In the genomic region with DNA sequence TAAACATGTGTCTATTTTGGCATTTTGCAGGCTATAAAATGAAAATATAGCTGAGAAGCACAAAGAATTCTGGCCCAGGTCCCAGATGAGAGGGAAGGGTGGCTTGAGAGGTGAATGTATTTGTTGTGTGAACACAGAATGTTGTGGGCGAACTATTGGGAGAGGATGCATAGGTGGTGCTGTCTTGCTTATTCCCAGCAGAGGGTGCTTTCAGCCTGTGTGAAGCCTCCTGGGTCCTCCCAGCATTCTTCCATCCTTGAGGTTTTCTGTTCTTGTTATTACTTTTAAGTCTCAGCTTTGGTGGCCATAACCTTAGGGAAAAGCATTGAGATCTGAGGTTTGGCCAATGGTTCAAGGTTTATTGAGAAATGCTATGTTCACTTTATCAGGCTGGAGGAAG, we compare ENCODE assay signal across 8 cellular contexts.
A peak's percentile ranks its signal among the peaks of the same experiment; 100 is the strongest.
DNase-seq lines count a peak whose midpoint lies in the region; ATAC-seq, FAIRE-seq and TF ChIP-seq lines count a peak whose summit lies in the region.

No MANE protein-coding gene starts in this region.

- H3K23ac ChIP-seq in IMR-90 (ENCODE audit: low read depth, low read length) = no peak overlapping the region

- peak overlapping the region; percentile 17; the same call in 1 of the 2 replicates for H4K91ac ChIP-seq in IMR-90 (ENCODE audit: insufficient read depth, low read depth, low read length)

- FAIRE-seq in bronchial epithelial cell (lab: Jason Lieb, UNC) = no peak

- DNase-seq in GM03348 (ENCODE audit: low spot score) (peak; percentile 75), IMR-90 (peak; percentile 72), bronchial epithelial cell (ENCODE audit: low read depth) (peak; percentile 60), NOMO-1 treated with dmso at 0.1 percent for 144 hours (lab: John Stamatoyannopoulos, UW; ENCODE audit: unreplicated experiment) (no peak)
- DNase-seq in stimulated activated naive CD4-positive, alpha-beta T cell treated with Interleukin-2 at 50 U/mL for 16 hours (lab: John Stamatoyannopoulos, UW) = no peak
- DNase-seq in activated CD4-positive, alpha-beta T cell treated with anti-CD3 and anti-CD28 coated beads, Interleukin-2, amount 50 U/mL, for 4 hours = no peak

- POLR2A ChIA-PET in IMR-90 (lab: Charles Lee; ENCODE audit: unreplicated experiment) = no interaction called here

- H3K9me2 ChIP-seq in neural cell (ENCODE audit: insufficient read depth, low read length) = no peaks in the 10 kb centered on the region

- H2AK9ac ChIP-seq in IMR-90 (replicated peaks; ENCODE audit: low read depth, low read length, poor library complexity) = no peak overlapping the region

- dilution Hi-C loops in IMR-90 (cut with HindIII; ENCODE audit: low sequenced_read_pairs, unreplicated experiment) = no loop called here

- H3K4me1 ChIP-seq in IMR-90 (ENCODE audit: control insufficient read depth, insufficient read depth, low read length) = no peaks in the 10 kb centered on the region

- intact Hi-C loops in IMR-90 (cut with micrococcal nuclease) = loop anchor here (1.0 to 5.0 kb wide), 3 partner anchors 192 to 649 kb away; no protein-coding TSS in a partner anchor

- TF ChIP-seq CTCF in IMR-90 (conservative IDR thresholded peaks at IDR 0.05; ENCODE audit: low read depth, low read length) = peak; percentile 81
- TF ChIP-seq CTCF in bronchial epithelial cell (IDR thresholded peaks at IDR 0.05; ENCODE audit: insufficient read depth, low read length, severe bottlenecking) = peak; percentile 81
- peak; percentile 60 for TF ChIP-seq CTCF in neural cell (IDR thresholded peaks at IDR 0.05; ENCODE audit: poor library complexity, severe bottlenecking)

- H2BK20ac ChIP-seq in IMR-90 (ENCODE audit: low read depth, low read length) = peak overlapping the region; percentile 72; the same call in 1 of the 2 replicates

- peak overlapping the region; percentile 66 for H2BK120ac ChIP-seq in IMR-90 (ENCODE audit: low read depth, low read length)

- H4K5ac ChIP-seq in IMR-90 (ENCODE audit: low read depth, low read length) = no peak overlapping the region

- H3K9me1 ChIP-seq in IMR-90 (ENCODE audit: insufficient read depth, low read length) = no peaks in the 10 kb centered on the region

- H2AK5ac ChIP-seq in IMR-90 (ENCODE audit: low read depth, low read length) = no peak overlapping the region

- H3K27ac ChIP-seq in IMR-90 (ENCODE audit: insufficient read depth, low read length) (no peak overlapping the region), neural cell (ENCODE audit: low read length) (no peak overlapping the region)

- no peaks in the 10 kb centered on the region for H3K9me3 ChIP-seq in IMR-90 (ENCODE audit: control insufficient read depth, insufficient read depth, low read length)
- no peaks in the 10 kb centered on the region for H3K9me3 ChIP-seq in neural cell (ENCODE audit: low read length)

- no peak overlapping the region for H3K56ac ChIP-seq in IMR-90 (ENCODE audit: extremely low read depth, insufficient read depth, low read length)

- CTCF ChIA-PET in IMR-90 (lab: Yijun Ruan, JAX) = interaction anchor here (0.5 to 2.8 kb wide), 18 partner anchors 10 to 1087 kb away, joined by 3 to 17 read pairs (median 4); no protein-coding TSS in a partner anchor

- peak overlapping the region in 1 of 2 experiments; percentile 29; a peak in 1 of 4 replicates for H4K8ac ChIP-seq in IMR-90 (ENCODE audit: low read depth in 2 of 2, low read length in 2 of 2)

- peak; percentile 99 for ATAC-seq in IMR-90 (ENCODE audit: low read depth)
- ATAC-seq in HG02642 (IDR thresholded peaks at IDR 0.05; ENCODE audit: poor library complexity, unreplicated experiment) = no peak

- no peak overlapping the region; the same call in 1 of the 2 replicates for H3K14ac ChIP-seq in IMR-90 (replicated peaks; ENCODE audit: low read depth, low read length)

- 50% methylated on average over 1 of the region's 1 CpG; no CpG with 5 or more reads in 1 of the 2 experiments for WGBS in IMR-90 (ENCODE audit: extremely low coverage in 2 of 2, insufficient read length in 1 of 2), 2 experiments

- no peak for TF ChIP-seq EP300 in neural cell (conservative IDR thresholded peaks at IDR 0.05; ENCODE audit: poor library complexity, severe bottlenecking)

- in situ Hi-C loops in IMR-90 (cut with MboI; ENCODE audit: low sequenced_read_pairs) = no loop called here

- H3K79me2 ChIP-seq in neural cell (replicated peaks; ENCODE audit: insufficient read depth, low read length) = no peaks in the 10 kb centered on the region

- no peak overlapping the region for H3K4me3 ChIP-seq in IMR-90 (ENCODE audit: insufficient read depth, low read depth, low read length)
- no peak overlapping the region for H3K4me3 ChIP-seq in bronchial epithelial cell (ENCODE audit: low read depth, low read length)
- no peak overlapping the region for H3K4me3 ChIP-seq in neural cell (ENCODE audit: low read length)

- H3K4me2 ChIP-seq in IMR-90 (ENCODE audit: low read depth, low read length) (no peak overlapping the region), neural cell (ENCODE audit: low read length) (no peak overlapping the region)

- no peak overlapping the region for H3K4ac ChIP-seq in IMR-90 (ENCODE audit: low read depth, low read length)

- no peaks in the 10 kb centered on the region for H3K36me3 ChIP-seq in IMR-90 (ENCODE audit: control insufficient read depth, insufficient read depth, low read length)
- H3K36me3 ChIP-seq in bronchial epithelial cell (ENCODE audit: control insufficient read depth, insufficient read depth, low read length) = no peaks in the 10 kb centered on the region
- H3K36me3 ChIP-seq in neural cell (ENCODE audit: insufficient read depth, low read length) = no peaks in the 10 kb centered on the region

- no peaks in the 10 kb centered on the region for H3K79me1 ChIP-seq in IMR-90 (ENCODE audit: low read depth in 1 of 2, low read length in 2 of 2)

- H4K20me1 ChIP-seq in IMR-90 (ENCODE audit: insufficient read depth, low read length) (no peaks in the 10 kb centered on the region), neural cell (ENCODE audit: insufficient read depth) (no peaks in the 10 kb centered on the region)

- TF ChIP-seq POLR2A in IMR-90 (IDR thresholded peaks at IDR 0.05; ENCODE audit: low read depth, low read length) = no peak

- H2BK5ac ChIP-seq in IMR-90 (ENCODE audit: low read depth, low read length, poor library complexity, severe bottlenecking) = no peak overlapping the region

- H3K18ac ChIP-seq in IMR-90 (ENCODE audit: low read depth, low read length) = no peak overlapping the region

- H2BK15ac ChIP-seq in IMR-90 (ENCODE audit: low read depth, low read length) = no peak overlapping the region

- no peaks in the 10 kb centered on the region for H3K27me3 ChIP-seq in IMR-90 (ENCODE audit: control insufficient read depth, insufficient read depth, low read length)
- H3K27me3 ChIP-seq in bronchial epithelial cell (ENCODE audit: control insufficient read depth, insufficient read depth, low read length) = no peaks in the 10 kb centered on the region
- no peaks in the 10 kb centered on the region for H3K27me3 ChIP-seq in neural cell (ENCODE audit: insufficient read depth, low read depth, low read length)

- H2AFZ ChIP-seq in IMR-90 (replicated peaks; ENCODE audit: low read length, poor library complexity) = no peak overlapping the region
- H2AFZ ChIP-seq in neural cell (ENCODE audit: low read depth, low read length) = no peak overlapping the region

- TF ChIP-seq RAD21 in IMR-90 (IDR thresholded peaks at IDR 0.05; ENCODE audit: low read length) (peak; percentile 91), neural cell (conservative IDR thresholded peaks at IDR 0.05) (peak; percentile 69)

- H3F3A ChIP-seq in neural cell (ENCODE audit: insufficient read depth, low read length, poor library complexity, severe bottlenecking) = no peaks in the 10 kb centered on the region

- no TSS peak for BruUV-seq in IMR-90 (replicated peaks; lab: Mats Ljungman, UMichigan)

- H3K9ac ChIP-seq in IMR-90 (ENCODE audit: low read depth, low read length) (no peak overlapping the region), neural cell (ENCODE audit: low read length) (no peak overlapping the region)

TF ChIP-seq in IMR-90, 13 proteins besides CTCF, POLR2A, EP300 and RAD21:
- TF ChIP-seq SMC3 (IDR thresholded peaks at IDR 0.05; ENCODE audit: low read depth, low read length) = peak; percentile 85
- TF ChIP-seq, protein P1, sequence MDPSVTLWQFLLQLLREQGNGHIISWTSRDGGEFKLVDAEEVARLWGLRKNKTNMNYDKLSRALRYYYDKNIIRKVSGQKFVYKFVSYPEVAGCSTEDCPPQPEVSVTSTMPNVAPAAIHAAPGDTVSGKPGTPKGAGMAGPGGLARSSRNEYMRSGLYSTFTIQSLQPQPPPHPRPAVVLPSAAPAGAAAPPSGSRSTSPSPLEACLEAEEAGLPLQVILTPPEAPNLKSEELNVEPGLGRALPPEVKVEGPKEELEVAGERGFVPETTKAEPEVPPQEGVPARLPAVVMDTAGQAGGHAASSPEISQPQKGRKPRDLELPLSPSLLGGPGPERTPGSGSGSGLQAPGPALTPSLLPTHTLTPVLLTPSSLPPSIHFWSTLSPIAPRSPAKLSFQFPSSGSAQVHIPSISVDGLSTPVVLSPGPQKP (IDR thresholded peaks at IDR 0.05; ENCODE audit: borderline replicate concordance, low read depth, low read length) = no peak

TF ChIP-seq in neural cell, 6 proteins besides CTCF, POLR2A, EP300 and RAD21 (continues in another document):
- TF ChIP-seq TAF1 (IDR thresholded peaks at IDR 0.05; ENCODE audit: low read depth) = no peak
- TF ChIP-seq MXI1 (conservative IDR thresholded peaks at IDR 0.05; ENCODE audit: poor library complexity, severe bottlenecking) = no peak
- TF ChIP-seq SMC3 (conservative IDR thresholded peaks at IDR 0.05; ENCODE audit: poor library complexity) = peak; percentile 74

Comparison
In these comparisons a context has a peak if more than half of its experiments do, and no peak if none do; other contexts are left out.
1. DNase-seq: peak in GM03348 (single experiment), IMR-90 (single experiment) and bronchial epithelial cell (single experiment); none in stimulated activated naive CD4-positive, alpha-beta T cell treated with Interleukin-2 at 50 U/mL for 16 hours (single experiment), activated CD4-positive, alpha-beta T cell treated with anti-CD3 and anti-CD28 coated beads, Interleukin-2, amount 50 U/mL, for 4 hours (0 of 2) and NOMO-1 treated with dmso at 0.1 percent for 144 hours (single experiment).
2. Peak in every context shown above with its lines, with median percentiles within 50 percentile points of each other: CTCF ChIP-seq.